In genomic region chr7:134696261-134696660, GRCh38 we compare ENCODE assay signal across 1 cellular context.
TF ChIP-seq lines count a peak whose summit lies in the region.

No MANE protein-coding gene starts in this region.

TF ChIP-seq in GM23338, 12 proteins besides CTCF, POLR2A, EP300 and RAD21:
- no peak for TF ChIP-seq ZNF331 (CRISPR knock-in tag; IDR thresholded peaks at IDR 0.05; ENCODE audit: low read depth)
- no peak for TF ChIP-seq CREB1 (CRISPR knock-in tag; IDR thresholded peaks at IDR 0.05; ENCODE audit: low read depth)
- TF ChIP-seq EZH2 (IDR thresholded peaks at IDR 0.05; ENCODE audit: low read depth, unreplicated experiment) = no peak
- TF ChIP-seq, protein P1, sequence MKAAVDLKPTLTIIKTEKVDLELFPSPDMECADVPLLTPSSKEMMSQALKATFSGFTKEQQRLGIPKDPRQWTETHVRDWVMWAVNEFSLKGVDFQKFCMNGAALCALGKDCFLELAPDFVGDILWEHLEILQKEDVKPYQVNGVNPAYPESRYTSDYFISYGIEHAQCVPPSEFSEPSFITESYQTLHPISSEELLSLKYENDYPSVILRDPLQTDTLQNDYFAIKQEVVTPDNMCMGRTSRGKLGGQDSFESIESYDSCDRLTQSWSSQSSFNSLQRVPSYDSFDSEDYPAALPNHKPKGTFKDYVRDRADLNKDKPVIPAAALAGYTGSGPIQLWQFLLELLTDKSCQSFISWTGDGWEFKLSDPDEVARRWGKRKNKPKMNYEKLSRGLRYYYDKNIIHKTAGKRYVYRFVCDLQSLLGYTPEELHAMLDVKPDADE (IDR thresholded peaks at IDR 0.05) = no peak
- no peak for TF ChIP-seq ZNF462 (CRISPR knock-in tag; IDR thresholded peaks at IDR 0.05)
- TF ChIP-seq POLR2AphosphoS5 (IDR thresholded peaks at IDR 0.05; ENCODE audit: low read depth) = no peak
- no peak for TF ChIP-seq JUNB (IDR thresholded peaks at IDR 0.05; ENCODE audit: unreplicated experiment)
- TF ChIP-seq ZNF114 (CRISPR knock-in tag; IDR thresholded peaks at IDR 0.05) = no peak
- TF ChIP-seq, protein P2, sequence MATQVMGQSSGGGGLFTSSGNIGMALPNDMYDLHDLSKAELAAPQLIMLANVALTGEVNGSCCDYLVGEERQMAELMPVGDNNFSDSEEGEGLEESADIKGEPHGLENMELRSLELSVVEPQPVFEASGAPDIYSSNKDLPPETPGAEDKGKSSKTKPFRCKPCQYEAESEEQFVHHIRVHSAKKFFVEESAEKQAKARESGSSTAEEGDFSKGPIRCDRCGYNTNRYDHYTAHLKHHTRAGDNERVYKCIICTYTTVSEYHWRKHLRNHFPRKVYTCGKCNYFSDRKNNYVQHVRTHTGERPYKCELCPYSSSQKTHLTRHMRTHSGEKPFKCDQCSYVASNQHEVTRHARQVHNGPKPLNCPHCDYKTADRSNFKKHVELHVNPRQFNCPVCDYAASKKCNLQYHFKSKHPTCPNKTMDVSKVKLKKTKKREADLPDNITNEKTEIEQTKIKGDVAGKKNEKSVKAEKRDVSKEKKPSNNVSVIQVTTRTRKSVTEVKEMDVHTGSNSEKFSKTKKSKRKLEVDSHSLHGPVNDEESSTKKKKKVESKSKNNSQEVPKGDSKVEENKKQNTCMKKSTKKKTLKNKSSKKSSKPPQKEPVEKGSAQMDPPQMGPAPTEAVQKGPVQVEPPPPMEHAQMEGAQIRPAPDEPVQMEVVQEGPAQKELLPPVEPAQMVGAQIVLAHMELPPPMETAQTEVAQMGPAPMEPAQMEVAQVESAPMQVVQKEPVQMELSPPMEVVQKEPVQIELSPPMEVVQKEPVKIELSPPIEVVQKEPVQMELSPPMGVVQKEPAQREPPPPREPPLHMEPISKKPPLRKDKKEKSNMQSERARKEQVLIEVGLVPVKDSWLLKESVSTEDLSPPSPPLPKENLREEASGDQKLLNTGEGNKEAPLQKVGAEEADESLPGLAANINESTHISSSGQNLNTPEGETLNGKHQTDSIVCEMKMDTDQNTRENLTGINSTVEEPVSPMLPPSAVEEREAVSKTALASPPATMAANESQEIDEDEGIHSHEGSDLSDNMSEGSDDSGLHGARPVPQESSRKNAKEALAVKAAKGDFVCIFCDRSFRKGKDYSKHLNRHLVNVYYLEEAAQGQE (IDR thresholded peaks at IDR 0.05; ENCODE audit: unreplicated experiment) = no peak
- TF ChIP-seq NANOG (IDR thresholded peaks at IDR 0.05; ENCODE audit: borderline replicate concordance) = no peak
- TF ChIP-seq STAT1 (IDR thresholded peaks at IDR 0.05; ENCODE audit: unreplicated experiment) = no peak
- TF ChIP-seq EZH2phosphoT487 (IDR thresholded peaks at IDR 0.05; ENCODE audit: unreplicated experiment) = no peak
TF ChIP-seq in GM23338: peak in this region for 0.
